ENCODE assay signal across 10 cellular contexts in genomic region chr15:99507016-99507731, GRCh38. TPM values are rescaled to one million over a fixed set of nuclear protein-coding genes. Genes with fewer than 3 reads are reported as not detected.
DNase-seq lines count a peak whose midpoint lies in the region; ATAC-seq and TF ChIP-seq lines count a peak whose summit lies in the region.
"Had no signal": no experiment of that assay in that cellular context is flagged by ENCODE, and none has a peak within 500 bp of the region (broad histone marks: within the 10 kb centered on the region; RNA-seq: fewer than 3 reads in every experiment).

No MANE protein-coding gene starts in this region.

- no peaks in the 10 kb centered on the region for H3K4me1 Mint-ChIP-seq in progenitor cell of endocrine pancreas (ENCODE audit: low read depth)

- H3K4me3 ChIP-seq in AG04450 (ENCODE audit: low read depth, low read length) (no peak overlapping the region), lung (no peak overlapping the region)

- peaks cover 6 to 20% of the 10 kb centered on the region in 2 donors for H3K4me1 ChIP-seq in lung (ENCODE audit: control insufficient read depth in 2 of 2, insufficient read depth in 2 of 2, low read length in 2 of 2)

- CTCF ChIA-PET in AG04450 (lab: Charles Lee) = interaction anchor here (1.2 to 1.3 kb wide), 2 partner anchors 197 to 235 kb away, joined by 3 to 4 read pairs; no protein-coding TSS in a partner anchor

- DNase-seq in AG04450 (ENCODE audit: low read depth, low spot score) (peak; percentile 73), NAMALWA (ENCODE audit: low spot score) (peak; percentile 71), astrocyte of the hippocampus (ENCODE audit: low read depth, low spot score) (peak; percentile 66), lung (ENCODE audit: low spot score) (no peak), progenitor cell of endocrine pancreas (ENCODE audit: low spot score, unreplicated experiment) (no peak), 8988T (no peak)
- DNase-seq in activated naive CD4-positive, alpha-beta T cell treated with Interleukin-2 at 50 U/mL for 16 hours = no peak
- DNase-seq: CD4-positive, CD25-positive, alpha-beta regulatory T cell had no signal

- peak overlapping the region; percentile 74 for H3K27ac ChIP-seq in AG04450 (ENCODE audit: low read depth, low read length)
- H3K27ac ChIP-seq in lung (ENCODE audit: low read depth in 1 of 2, low read length in 1 of 2) = peak overlapping the region; percentile 80 to 83
- H3K27ac ChIP-seq: HL-60 had no signal

- TF ChIP-seq CTCF in AG04450 (IDR thresholded peaks at IDR 0.05; ENCODE audit: low read depth, low read length) (no peak), lung (IDR thresholded peaks at IDR 0.05; ENCODE audit: control extremely low read depth, extremely low read depth) (no peak), progenitor cell of endocrine pancreas (IDR thresholded peaks at IDR 0.05; ENCODE audit: unreplicated experiment) (no peak)

- H3K36me3 Mint-ChIP-seq in progenitor cell of endocrine pancreas (ENCODE audit: insufficient read depth) = no peaks in the 10 kb centered on the region
- H3K36me3 Mint-ChIP-seq: CD4-positive, CD25-positive, alpha-beta regulatory T cell had no signal

- H3K9me3 ChIP-seq in AG04450 (ENCODE audit: control insufficient read depth, insufficient read depth, low read length) (no peaks in the 10 kb centered on the region), lung (ENCODE audit: control insufficient read depth in 2 of 2, insufficient read depth in 1 of 2, low read length in 1 of 2) (no peaks in the 10 kb centered on the region)

- H3K4me3 Mint-ChIP-seq in progenitor cell of endocrine pancreas (ENCODE audit: low read depth) = no peak overlapping the region
- H3K4me3 Mint-ChIP-seq: CD4-positive, CD25-positive, alpha-beta regulatory T cell had no signal

- H3K27me3 ChIP-seq in AG04450 (ENCODE audit: control insufficient read depth, insufficient read depth, low read length) = no peaks in the 10 kb centered on the region
- no peaks in the 10 kb centered on the region for H3K27me3 ChIP-seq in lung (ENCODE audit: control insufficient read depth, insufficient read depth)

- H3K9me3 Mint-ChIP-seq in progenitor cell of endocrine pancreas (ENCODE audit: low read depth) = no peaks in the 10 kb centered on the region

- no peaks in the 10 kb centered on the region for H3K27me3 Mint-ChIP-seq in progenitor cell of endocrine pancreas

- no peak for ATAC-seq in lung (ENCODE audit: insufficient read depth, low FRiP score)
- no peak for ATAC-seq in GM21381 (IDR thresholded peaks at IDR 0.05; ENCODE audit: unreplicated experiment)

- no peaks in the 10 kb centered on the region for H3K36me3 ChIP-seq in lung (ENCODE audit: control insufficient read depth in 2 of 2, insufficient read depth in 2 of 2, low read length in 2 of 2)

- WGBS in lung, 2 donors = 49 to 57% methylated on average over 13 of the region's 13 CpGs

- H3K27ac Mint-ChIP-seq in progenitor cell of endocrine pancreas = no peak overlapping the region
- H3K27ac Mint-ChIP-seq: CD4-positive, CD25-positive, alpha-beta regulatory T cell had no signal

- POLR2A ChIA-PET in AG04450 (lab: Yijun Ruan, JAX) = interaction anchor here (0.9 to 1.7 kb wide), 3 partner anchors 12 to 52 kb away, joined by 3 to 15 read pairs (median 5); no protein-coding TSS in a partner anchor

RNA-seq across cellular contexts. Expression of gene MEF2A, which starts 58.6 kb away (rescaled TPM):
- polyA plus RNA-seq in AG04450 (2011; rRNA removed) (31.4 and 40.9 TPM in 2 replicates), lung (10 to 100 TPM; 26.0 to 30.6 TPM)
- 48.6 and 50.4 TPM in 2 replicates for polyA minus RNA-seq in AG04450 (2011; rRNA and poly(A)+ RNA removed)
- total RNA-seq in lung (100 to 1,000 TPM in 1 of 2 donors, 10 to 100 TPM in 1; 65.5 to 140 TPM), progenitor cell of endocrine pancreas (36.2 TPM in 2 replicates)

Comparison
In these comparisons a context has a peak if more than half of its experiments do, and no peak if none do; other contexts are left out.
1. DNase-seq: peak in AG04450 (single experiment), NAMALWA (single experiment) and astrocyte of the hippocampus (single experiment); none in lung (single experiment), progenitor cell of endocrine pancreas (single experiment), 8988T (single experiment) and activated naive CD4-positive, alpha-beta T cell treated with Interleukin-2 at 50 U/mL for 16 hours (single experiment).